ENCODE assay signal across 8 cellular contexts in the genomic region with DNA sequence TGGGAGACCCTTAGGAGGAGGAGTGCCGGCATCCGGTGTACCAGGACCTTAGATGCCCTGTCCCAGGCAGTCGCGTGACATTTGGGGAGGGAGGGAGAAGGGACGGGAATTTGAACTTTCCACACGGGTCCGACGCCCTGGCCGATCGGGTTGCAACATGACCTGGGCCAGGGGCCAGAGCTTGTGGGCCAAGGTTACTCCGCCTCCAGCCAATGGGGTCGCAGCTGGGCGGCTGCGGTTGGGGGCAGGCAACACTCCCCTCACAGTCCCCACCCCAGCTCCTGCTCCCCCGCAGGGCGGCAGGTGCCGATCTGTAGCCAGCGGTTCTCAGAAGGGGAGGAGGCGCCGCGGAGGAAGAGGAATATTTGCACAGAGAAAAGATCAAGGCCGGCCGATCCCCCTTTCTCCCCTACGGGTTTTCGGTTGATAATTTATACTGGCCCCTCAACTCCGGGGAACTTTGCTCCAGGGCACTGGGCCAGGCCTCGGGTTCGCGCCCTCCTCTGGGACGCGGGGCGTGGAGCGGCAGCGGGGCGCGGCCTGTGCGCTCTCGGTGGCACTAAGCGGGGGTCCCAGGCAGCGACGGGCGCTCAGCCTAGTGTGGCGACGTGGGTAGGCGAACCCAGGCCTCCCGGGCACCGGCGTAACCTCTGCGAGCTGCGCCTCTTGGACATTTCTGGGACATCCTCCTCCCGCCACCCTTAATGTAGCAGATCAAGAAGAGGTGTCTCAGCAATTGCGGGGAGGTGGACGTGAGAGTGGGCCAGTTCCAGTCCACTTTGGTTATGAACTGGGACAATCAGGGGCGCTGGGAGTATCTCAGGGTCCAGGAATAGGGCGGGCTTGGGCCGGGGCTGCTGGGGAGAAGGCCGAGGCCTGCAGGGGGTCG. TPM values are rescaled to one million over a fixed set of nuclear protein-coding genes. Genes with fewer than 3 reads are reported as not detected.
A peak's percentile ranks its signal among the peaks of the same experiment; 100 is the strongest.
DNase-seq lines count a peak whose midpoint lies in the region; ATAC-seq and TF ChIP-seq lines count a peak whose summit lies in the region.

No MANE protein-coding gene starts in this region.

- H3K27ac ChIP-seq in A673 (ENCODE audit: low read depth, low read length, poor library complexity, severe bottlenecking) (no peak overlapping the region), HUES64 (ENCODE audit: low read depth, low read length) (no peak overlapping the region), dorsolateral prefrontal cortex (peak overlapping the region in 2 of 59 donors; percentile 12 to 49), mesodermal cell (ENCODE audit: low read depth, low read length, severe bottlenecking) (no peak overlapping the region)
- no peak overlapping the region for H3K27ac ChIP-seq in effector memory CD4-positive, alpha-beta T cell (ENCODE audit: insufficient read depth, low read length, poor library complexity, severe bottlenecking)

- H3K36me3 ChIP-seq in A673 (ENCODE audit: insufficient read depth, low read length, poor library complexity, severe bottlenecking) (no peaks in the 10 kb centered on the region), HUES64 (ENCODE audit: insufficient read depth, low read length) (no peaks in the 10 kb centered on the region), mesodermal cell (ENCODE audit: control insufficient read depth, insufficient read depth, low read length) (no peaks in the 10 kb centered on the region)
- H3K36me3 ChIP-seq in effector memory CD4-positive, alpha-beta T cell (ENCODE audit: control insufficient read depth, insufficient read depth, low read length) = no peaks in the 10 kb centered on the region

- WGBS in HUES64 = 1% methylated on average over 58 of the region's 58 CpGs
- 2 to 4% methylated on average over 40 to 45 of the region's 58 CpGs for WGBS in mesodermal cell (ENCODE audit: insufficient coverage in 2 of 2), 2 experiments

- H3K27me3 ChIP-seq in A673 (replicated peaks; ENCODE audit: insufficient read depth, low read depth, low read length, poor library complexity) = no peaks in the 10 kb centered on the region
- peaks cover 43% of the 10 kb centered on the region for H3K27me3 ChIP-seq in HUES64 (ENCODE audit: insufficient read depth, low read length)
- peaks cover 0 to 51% (median 18%) of the 10 kb centered on the region in 45 donors for H3K27me3 ChIP-seq in dorsolateral prefrontal cortex
- H3K27me3 ChIP-seq in effector memory CD4-positive, alpha-beta T cell (replicated peaks; ENCODE audit: control insufficient read depth, insufficient read depth, low read length, poor library complexity, severe bottlenecking) = peaks cover 41% of the 10 kb centered on the region

- TF ChIP-seq CTCF in A673 (conservative IDR thresholded peaks at IDR 0.05; ENCODE audit: low read depth, low read length) (no peak), dorsolateral prefrontal cortex (IDR thresholded peaks at IDR 0.05 in 54 of 56, conservative IDR thresholded peaks at IDR 0.05 in 2 of 56; ENCODE audit: low read depth in 1 of 56, partially characterized antibody in 56 of 56) (no peak)

- H3K4me3 ChIP-seq in A673 (ENCODE audit: low read depth, low read length, poor library complexity, severe bottlenecking) (peak overlapping the region; percentile 77), HUES64 (ENCODE audit: low read length) (peak overlapping the region; percentile 76), dorsolateral prefrontal cortex (peak overlapping the region in 58 of 59 donors; percentile 24 to 76 (median 64)), mesodermal cell (ENCODE audit: extremely low read depth, insufficient read depth, low read length, poor library complexity, severe bottlenecking) (peak overlapping the region; percentile 8)
- H3K4me3 ChIP-seq in effector memory CD4-positive, alpha-beta T cell (ENCODE audit: insufficient read depth, low read depth, low read length, poor library complexity, severe bottlenecking) = no peak overlapping the region

- TSS peak; percentile 57 for BruUV-seq in A673 (replicated peaks; lab: Mats Ljungman, UMichigan)

- no peak overlapping the region for H3K9ac ChIP-seq in HUES64 (ENCODE audit: low read depth, low read length)

- intact Hi-C loops in A673 (cut with micrococcal nuclease; ENCODE audit: unreplicated experiment) (loop anchor here (5.0 kb wide), 1 partner anchor 44 kb away; the partner anchor contains the start of gene VPS37D), dorsolateral prefrontal cortex (cut with DNase I) (no loop called here)

- CTCF ChIA-PET in A673 (lab: Charles Lee) = no interaction called here

- no peak for DNase-seq in A673 (ENCODE audit: low spot score)
- DNase-seq in dorsolateral prefrontal cortex = peak in 1 of 10 donors; percentile 17
- no peak for DNase-seq in activated CD8-positive, alpha-beta memory T cell treated with anti-CD3 and anti-CD28 coated beads, Interleukin-2, amount 50 U/mL, for 4 hours
- no peak for DNase-seq in hepatic stellate cell (ENCODE audit: low spot score)
- DNase-seq in effector memory CD4-positive, alpha-beta T cell = no peak

- H3K4me1 ChIP-seq in A673 (ENCODE audit: insufficient read depth, low read length, poor library complexity, severe bottlenecking) (peaks cover 15% of the 10 kb centered on the region), HUES64 (ENCODE audit: insufficient read depth, low read length) (no peaks in the 10 kb centered on the region; the same call in 1 of the 2 replicates), mesodermal cell (ENCODE audit: control insufficient read depth, insufficient read depth, low read length, poor library complexity, severe bottlenecking) (peaks cover 10% of the 10 kb centered on the region)
- peaks cover 11% of the 10 kb centered on the region for H3K4me1 ChIP-seq in effector memory CD4-positive, alpha-beta T cell (ENCODE audit: control insufficient read depth, insufficient read depth, low read length, poor library complexity, severe bottlenecking)

- POLR2A ChIA-PET in A673 (lab: Charles Lee; ENCODE audit: low non-redundant PET) = no interaction called here

- no peaks in the 10 kb centered on the region for H3K9me3 ChIP-seq in A673 (ENCODE audit: low read depth, low read length, poor library complexity, severe bottlenecking)
- no peaks in the 10 kb centered on the region for H3K9me3 ChIP-seq in HUES64 (ENCODE audit: insufficient read depth, low read depth, low read length)
- no peaks in the 10 kb centered on the region for H3K9me3 ChIP-seq in mesodermal cell (ENCODE audit: control insufficient read depth, low read length)
- H3K9me3 ChIP-seq in effector memory CD4-positive, alpha-beta T cell (ENCODE audit: control insufficient read depth, low read length) = no peaks in the 10 kb centered on the region

- no peak for ATAC-seq in HG02852 (IDR thresholded peaks at IDR 0.05; ENCODE audit: unreplicated experiment)

RNA-seq across cellular contexts. Expression of gene MLXIPL, which starts 1.2 kb away (rescaled TPM):
- total RNA-seq in A673 (2021) = 17.4 and 20.6 TPM in 2 replicates
- 2.3 TPM for polyA plus RNA-seq in HUES64 (2013, experiment 1 of 2)
- 3.8 TPM for polyA plus RNA-seq in HUES64 (2013, experiment 2 of 2)
- total RNA-seq in dorsolateral prefrontal cortex = 10 to 100 TPM; 17.3 to 77.2 (median 37.6) TPM
- polyA plus RNA-seq in mesodermal cell (2013, experiment 1 of 2) = 0.44 TPM
- polyA plus RNA-seq in mesodermal cell (2013, experiment 2 of 2) = 0.46 TPM

RNA-seq across cellular contexts. Expression of gene VPS37D, which starts 44.5 kb away (rescaled TPM):
- total RNA-seq in A673 (2021) (8.7 and 10.1 TPM in 2 replicates), dorsolateral prefrontal cortex (10 to 100 TPM in 58 of 120 experiments, 1 to 10 TPM in 62; 5.8 to 17.7 (median 9.9) TPM)
- polyA plus RNA-seq in HUES64 (2013, experiment 1 of 2) = 2.5 TPM
- 3.6 TPM for polyA plus RNA-seq in HUES64 (2013, experiment 2 of 2)
- polyA plus RNA-seq in mesodermal cell (2013, experiment 1 of 2) = 4.2 TPM
- 5.0 TPM for polyA plus RNA-seq in mesodermal cell (2013, experiment 2 of 2)

RNA-seq across cellular contexts. Expression of gene TBL2, which starts 44.8 kb away (rescaled TPM):
- total RNA-seq in A673 (2021) (48.9 and 51.9 TPM in 2 replicates), dorsolateral prefrontal cortex (10 to 100 TPM; 14.3 to 32.7 (median 22.3) TPM)
- polyA plus RNA-seq in HUES64 (2013, experiment 1 of 2) = 20.1 TPM
- 21.9 TPM for polyA plus RNA-seq in HUES64 (2013, experiment 2 of 2)
- 48.8 TPM for polyA plus RNA-seq in mesodermal cell (2013, experiment 1 of 2)
- 47.6 TPM for polyA plus RNA-seq in mesodermal cell (2013, experiment 2 of 2)
